1 cellular context compared by ENCODE assay signal in the genomic region with DNA sequence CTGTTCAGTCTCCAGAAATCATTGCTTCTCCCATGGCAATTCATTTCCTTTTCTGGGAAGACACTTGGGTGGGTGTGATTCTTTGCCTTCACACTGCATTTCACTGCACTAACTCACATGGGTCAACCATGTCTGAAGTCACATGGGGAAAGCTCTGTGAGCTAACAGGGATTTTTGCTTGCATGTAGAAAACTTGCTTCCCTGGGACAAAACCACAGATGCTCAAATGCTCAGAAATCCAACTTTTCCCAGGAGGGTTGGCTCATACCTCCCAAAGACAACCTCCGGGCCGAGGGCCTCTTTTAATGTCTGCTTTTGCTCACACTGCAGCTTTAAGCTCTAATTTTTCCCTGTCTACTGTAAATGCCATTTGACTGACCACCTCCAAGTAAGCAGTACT.
TF ChIP-seq lines count a peak whose summit lies in the region.

No MANE protein-coding gene starts in this region.

TF ChIP-seq in IMR-90, 13 proteins besides CTCF, POLR2A, EP300 and RAD21 (continued from another document):
- TF ChIP-seq, protein P1, sequence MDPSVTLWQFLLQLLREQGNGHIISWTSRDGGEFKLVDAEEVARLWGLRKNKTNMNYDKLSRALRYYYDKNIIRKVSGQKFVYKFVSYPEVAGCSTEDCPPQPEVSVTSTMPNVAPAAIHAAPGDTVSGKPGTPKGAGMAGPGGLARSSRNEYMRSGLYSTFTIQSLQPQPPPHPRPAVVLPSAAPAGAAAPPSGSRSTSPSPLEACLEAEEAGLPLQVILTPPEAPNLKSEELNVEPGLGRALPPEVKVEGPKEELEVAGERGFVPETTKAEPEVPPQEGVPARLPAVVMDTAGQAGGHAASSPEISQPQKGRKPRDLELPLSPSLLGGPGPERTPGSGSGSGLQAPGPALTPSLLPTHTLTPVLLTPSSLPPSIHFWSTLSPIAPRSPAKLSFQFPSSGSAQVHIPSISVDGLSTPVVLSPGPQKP (IDR thresholded peaks at IDR 0.05; ENCODE audit: borderline replicate concordance, low read depth, low read length): no peak
- TF ChIP-seq CEBPB (IDR thresholded peaks at IDR 0.05; ENCODE audit: low read depth, low read length) (no peak), FOS (IDR thresholded peaks at IDR 0.05; ENCODE audit: low read depth, low read length) (no peak), SMC3 (IDR thresholded peaks at IDR 0.05; ENCODE audit: low read depth, low read length) (no peak), NFE2L2 (IDR thresholded peaks at IDR 0.05; ENCODE audit: low read depth, low read length) (no peak), RFX5 (IDR thresholded peaks at IDR 0.05; ENCODE audit: low read depth, low read length) (no peak), MXI1 (IDR thresholded peaks at IDR 0.05; ENCODE audit: borderline replicate concordance, low read depth, low read length) (no peak), CHD1 (IDR thresholded peaks at IDR 0.05; ENCODE audit: low read depth, low read length) (no peak), BHLHE40 (IDR thresholded peaks at IDR 0.05; ENCODE audit: low read depth, low read length) (no peak)
- TF ChIP-seq, protein P2, sequence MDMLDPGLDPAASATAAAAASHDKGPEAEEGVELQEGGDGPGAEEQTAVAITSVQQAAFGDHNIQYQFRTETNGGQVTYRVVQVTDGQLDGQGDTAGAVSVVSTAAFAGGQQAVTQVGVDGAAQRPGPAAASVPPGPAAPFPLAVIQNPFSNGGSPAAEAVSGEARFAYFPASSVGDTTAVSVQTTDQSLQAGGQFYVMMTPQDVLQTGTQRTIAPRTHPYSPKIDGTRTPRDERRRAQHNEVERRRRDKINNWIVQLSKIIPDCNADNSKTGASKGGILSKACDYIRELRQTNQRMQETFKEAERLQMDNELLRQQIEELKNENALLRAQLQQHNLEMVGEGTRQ (IDR thresholded peaks at IDR 0.05; ENCODE audit: low read depth, low read length): no peak
